In genomic region chr12:58575281-58575680, GRCh38 we compare ENCODE assay signal across 14 cellular contexts.
DNase-seq lines count a peak whose midpoint lies in the region; ATAC-seq, FAIRE-seq and TF ChIP-seq lines count a peak whose summit lies in the region.
"Had no signal": no experiment of that assay in that cellular context is flagged by ENCODE, and none has a peak within 500 bp of the region (broad histone marks: within the 10 kb centered on the region; RNA-seq: fewer than 3 reads in every experiment).

No MANE protein-coding gene starts in this region.

- no peak overlapping the region for H3K27ac ChIP-seq in pancreas
- H3K27ac ChIP-seq: prostate gland, thyroid gland had no signal

- intact Hi-C loops in pancreas (cut with DNase I) = no loop called here

- DNase-seq in GDM1 (lab: John Stamatoyannopoulos, UW) (peak; percentile 7), RKO (ENCODE audit: low spot score) (peak; percentile 13), fibroblast of peridontal ligament (ENCODE audit: extremely low read depth) (peak; percentile 43), pancreas (no peak), NOMO-1 (lab: John Stamatoyannopoulos, UW; ENCODE audit: unreplicated experiment in 2 of 2) (no peak), T-helper 9 cell (no peak), hippocampal formation (lab: John Stamatoyannopoulos, UW) (no peak), KG1 (lab: John Stamatoyannopoulos, UW) (no peak)
- DNase-seq: NCI-H1048, NCI-H82, T-cell, thyroid gland had no signal

- TF ChIP-seq CTCF in pancreas (IDR thresholded peaks at IDR 0.05) = no peak

- WGBS in pancreas, 2 donors = 64 to 68% methylated on average over 5 of the region's 5 CpGs

- H3K36me3 ChIP-seq in pancreas = no peaks in the 10 kb centered on the region
- H3K36me3 ChIP-seq: prostate gland, thyroid gland had no signal

- FAIRE-seq in pancreas (lab: Jason Lieb, UNC) = no peak
- FAIRE-seq: endometrium had no signal

- H3K27me3 ChIP-seq in pancreas = no peaks in the 10 kb centered on the region
- H3K27me3 ChIP-seq: thyroid gland had no signal

- H3K9me3 ChIP-seq in pancreas = no peaks in the 10 kb centered on the region
- H3K9me3 ChIP-seq: prostate gland, thyroid gland had no signal

- ATAC-seq in pancreas = peak in 3 of 4 donors; percentile 31 to 72 (median 43)
- ATAC-seq: T-cell had no signal

- no peaks in the 10 kb centered on the region for H3K4me1 ChIP-seq in pancreas
- H3K4me1 ChIP-seq: prostate gland, thyroid gland had no signal

- no peak overlapping the region for H3K4me3 ChIP-seq in pancreas
- H3K4me3 ChIP-seq: prostate gland, thyroid gland had no signal

Comparison
In these comparisons a context has a peak if more than half of its experiments do, and no peak if none do; other contexts are left out.
1. DNase-seq: peak in GDM1 (single experiment), RKO (single experiment) and fibroblast of peridontal ligament (single experiment); none in pancreas (0 of 6), NOMO-1 (0 of 2), T-helper 9 cell (single experiment), hippocampal formation (0 of 2) and KG1 (single experiment).